18 cellular contexts compared by ENCODE assay signal in genomic region chr3:57086201-57086600, GRCh38. TPM values are rescaled to one million over a fixed set of nuclear protein-coding genes. Genes with fewer than 3 reads are reported as not detected.
DNase-seq lines count a peak whose midpoint lies in the region; ATAC-seq and TF ChIP-seq lines count a peak whose summit lies in the region.
"Had no signal": no experiment of that assay in that cellular context is flagged by ENCODE, and none has a peak within 500 bp of the region (broad histone marks: within the 10 kb centered on the region; RNA-seq: fewer than 3 reads in every experiment).

No MANE protein-coding gene starts in this region.

- peak; percentile 79 for DNase-seq in SK-MEL-5 (ENCODE audit: low read depth, low spot score)
- no peak for DNase-seq in dorsolateral prefrontal cortex
- DNase-seq in medulla oblongata (ENCODE audit: extremely low spot score) = peak; percentile 78
- no peak for DNase-seq in thyroid gland
- no peak for DNase-seq in NCI-H526 treated with DMSO at 0.1 percent for 48 hours (lab: John Stamatoyannopoulos, UW)
- DNase-seq: CD8-positive, alpha-beta memory T cell; DMS79 treated with DMSO at 0.1 percent for 48 hours; H9; NCI-H1048; NCI-H1436 treated with DMSO at 0.1 percent for 48 hours; NCI-H2029; OCI-M1; Right ventricle myocardium superior; SK-N-SH had no signal

- no peaks in the 10 kb centered on the region for H3K9me3 ChIP-seq in thyroid gland
- H3K9me3 ChIP-seq: SK-N-SH had no signal

- no peak for ATAC-seq in GM18907 (IDR thresholded peaks at IDR 0.05; ENCODE audit: unreplicated experiment)

- no peaks in the 10 kb centered on the region for H3K4me1 ChIP-seq in thyroid gland

- peak overlapping the region in 35 of 59 donors; percentile 1 to 82 (median 59) for H3K27ac ChIP-seq in dorsolateral prefrontal cortex
- peak overlapping the region; percentile 53 for H3K27ac ChIP-seq in temporal lobe (ENCODE audit: low read depth, low read length)
- H3K27ac ChIP-seq in thyroid gland = no peak overlapping the region
- H3K27ac ChIP-seq: KMS-11 had no signal

- intact Hi-C loops in dorsolateral prefrontal cortex (cut with DNase I) (loop anchor here in 1 of 2 donors (5.0 kb wide), 1 partner anchor 69 kb away; no protein-coding TSS in a partner anchor), thyroid gland (cut with DNase I) (no loop called here)

- TF ChIP-seq POLR2A in thyroid gland (IDR thresholded peaks at IDR 0.05) = no peak

- in situ Hi-C loops in SK-MEL-5 (cut with HindIII; ENCODE audit: low pct_unique_long_range_greater_than_20kb, low sequenced_read_pairs) = loop anchor here (25.0 kb wide), 1 partner anchor 99 kb away; no protein-coding TSS in a partner anchor

- H3K36me3 ChIP-seq in thyroid gland = no peaks in the 10 kb centered on the region

- no peaks in the 10 kb centered on the region for H3K27me3 ChIP-seq in dorsolateral prefrontal cortex
- H3K27me3 ChIP-seq in thyroid gland = no peaks in the 10 kb centered on the region

- peak in 1 of 56 donors; percentile 4 for TF ChIP-seq CTCF in dorsolateral prefrontal cortex (IDR thresholded peaks at IDR 0.05 in 54 of 56, conservative IDR thresholded peaks at IDR 0.05 in 2 of 56; ENCODE audit: low read depth in 1 of 56, partially characterized antibody in 56 of 56)
- no peak for TF ChIP-seq CTCF in thyroid gland (IDR thresholded peaks at IDR 0.05)

- H3K4me3 ChIP-seq in dorsolateral prefrontal cortex = no peak overlapping the region
- H3K4me3 ChIP-seq in thyroid gland (replicated peaks in 1 of 3) = no peak overlapping the region

RNA-seq across cellular contexts. Expression of gene SPATA12, which starts 25.7 kb away (rescaled TPM):
- 0.42 and 0.69 TPM in 2 replicates for total RNA-seq in SK-MEL-5 (2014; rRNA removed; shearing (Covaris generic))
- 0.93 and 1.5 TPM in 2 replicates for polyA plus RNA-seq in SK-MEL-5 (2015; cell fraction: cytosol; rRNA removed)
- polyA plus RNA-seq in SK-MEL-5 (2015; cell fraction: nucleus; rRNA removed) = 0.42 and 1.5 TPM in 2 replicates
- total RNA-seq in dorsolateral prefrontal cortex (under 1 TPM in 2 of 120 experiments, not detected in 118; 0.19 to 0.22 TPM), temporal lobe (not detected), thyroid gland (not detected)
- total RNA-seq: CD8-positive, alpha-beta memory T cell; MCF 10A; Right ventricle myocardium superior had no signal
- polyA plus RNA-seq: CD8-positive, alpha-beta memory T cell had no signal

Comparison
In these comparisons a context has a peak if more than half of its experiments do, and no peak if none do; other contexts are left out.
1. DNase-seq: peak in SK-MEL-5 (single experiment) and medulla oblongata (single experiment); none in dorsolateral prefrontal cortex (0 of 10), thyroid gland (0 of 2) and NCI-H526 treated with DMSO at 0.1 percent for 48 hours (single experiment).
2. H3K27ac ChIP-seq: peak in dorsolateral prefrontal cortex (35 of 59) and temporal lobe (single experiment); none in thyroid gland (0 of 3).